ENCODE assay signal across 2 cellular contexts in genomic region chr2:106189764-106190468, GRCh38.
TF ChIP-seq lines count a peak whose summit lies in the region.

No MANE protein-coding gene starts in this region.

TF ChIP-seq in HEK293, 187 proteins besides CTCF, POLR2A, EP300 and RAD21 (continued from another document):
- TF ChIP-seq PRDM4 (tag by site-specific recombination; IDR thresholded peaks at IDR 0.05) = no peak
- no peak for TF ChIP-seq ZNF777 (tag by site-specific recombination; IDR thresholded peaks at IDR 0.05; ENCODE audit: borderline replicate concordance)
TF ChIP-seq in HEK293: peak in this region for 1.

TF ChIP-seq in SK-N-SH, 30 proteins besides CTCF, POLR2A, EP300 and RAD21 (continued from another document):
- no peak for TF ChIP-seq REST (IDR thresholded peaks at IDR 0.05; ENCODE audit: low read depth, low read length)
- TF ChIP-seq TCF12 (IDR thresholded peaks at IDR 0.05) = no peak
- TF ChIP-seq JUND (IDR thresholded peaks at IDR 0.05) = no peak
- no peak for TF ChIP-seq YY1 (IDR thresholded peaks at IDR 0.05; ENCODE audit: low read depth)
- no peak for TF ChIP-seq IRF3 (IDR thresholded peaks at IDR 0.05; ENCODE audit: low read depth, low read length)
